23 cellular contexts compared by ENCODE assay signal in the genomic region with DNA sequence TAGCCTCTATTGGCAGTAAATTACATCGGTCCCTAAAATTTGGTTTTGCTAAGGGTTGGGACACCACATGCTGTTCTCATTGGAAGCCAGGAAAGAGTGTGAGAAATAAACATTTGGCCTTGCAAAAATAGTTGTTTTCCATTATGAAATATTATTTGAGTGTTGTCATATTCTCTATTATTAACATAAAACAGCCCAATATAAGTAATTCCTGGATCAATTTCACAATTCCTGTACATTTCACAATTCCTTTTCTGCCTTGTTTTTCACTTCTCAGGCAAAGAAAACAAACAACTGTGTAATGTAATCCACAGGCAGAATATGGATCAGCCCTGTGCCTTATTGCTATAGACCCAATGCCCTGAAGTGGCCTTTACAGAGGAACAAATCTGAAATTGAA. TPM values are rescaled to one million over a fixed set of nuclear protein-coding genes. Genes with fewer than 3 reads are reported as not detected.
A peak's percentile ranks its signal among the peaks of the same experiment; 100 is the strongest.
DNase-seq lines count a peak whose midpoint lies in the region; ATAC-seq and TF ChIP-seq lines count a peak whose summit lies in the region.
"Had no signal": no experiment of that assay in that cellular context is flagged by ENCODE, and none has a peak within 500 bp of the region (broad histone marks: within the 10 kb centered on the region; RNA-seq: fewer than 3 reads in every experiment).

No MANE protein-coding gene starts in this region.

- H3K27me3 ChIP-seq in adipocyte (replicated peaks; ENCODE audit: control insufficient read depth, insufficient read depth, low read length) (no peaks in the 10 kb centered on the region), suprapubic skin (no peaks in the 10 kb centered on the region)

- H3K27ac Mint-ChIP-seq in mesothelial cell of epicardium = no peak overlapping the region
- H3K27ac Mint-ChIP-seq: CD4-positive, alpha-beta memory T cell; GM23338; H9 had no signal

- H3K9me3 ChIP-seq in adipocyte (ENCODE audit: control insufficient read depth, low read length) (no peaks in the 10 kb centered on the region), suprapubic skin (no peaks in the 10 kb centered on the region)
- H3K9me3 ChIP-seq: A549 had no signal

- no peaks in the 10 kb centered on the region for H3K36me3 ChIP-seq in adipocyte (ENCODE audit: control insufficient read depth, insufficient read depth, low read length, severe bottlenecking)
- no peaks in the 10 kb centered on the region for H3K36me3 ChIP-seq in suprapubic skin

- H3K9me3 Mint-ChIP-seq in mesothelial cell of epicardium = no peaks in the 10 kb centered on the region
- H3K9me3 Mint-ChIP-seq: CD4-positive, alpha-beta memory T cell; GM23338; H9 had no signal

- no peak for TF ChIP-seq EP300 in suprapubic skin (IDR thresholded peaks at IDR 0.05)

- peak; percentile 6 for DNase-seq in AG10803 (ENCODE audit: low read depth)
- DNase-seq in adipocyte (ENCODE audit: low read depth) = peak; percentile 76
- DNase-seq in fibroblast of mammary gland (ENCODE audit: low read depth) = peak; percentile 15
- DNase-seq in suprapubic skin (ENCODE audit: low spot score in 2 of 2) = no peak
- no peak for DNase-seq in NCI-H1105 (lab: John Stamatoyannopoulos, UW)
- no peak for DNase-seq in mesothelial cell of epicardium (ENCODE audit: low spot score in 2 of 2, unreplicated experiment in 2 of 2)
- DNase-seq: 8988T; ACHN; C1 segment of cervical spinal cord; Calu3; CD4-positive, alpha-beta memory T cell; COR-L47; DMS53; DMS79 treated with DMSO at 0.1 percent for 48 hours; GF-D8; H9 had no signal

- H3K9ac ChIP-seq in adipocyte (ENCODE audit: low read length) = no peak overlapping the region

- ATAC-seq in HG02642 (IDR thresholded peaks at IDR 0.05; ENCODE audit: poor library complexity, unreplicated experiment) = no peak
- ATAC-seq: A549, GM23338, HCT116 had no signal

- 89% methylated on average over 1 of the region's 1 CpG for whole genome bisulfite sequencing in suprapubic skin

- H3K4me1 Mint-ChIP-seq in mesothelial cell of epicardium = no peaks in the 10 kb centered on the region
- H3K4me1 Mint-ChIP-seq: CD4-positive, alpha-beta memory T cell had no signal

- no peak for TF ChIP-seq POLR2A in suprapubic skin (IDR thresholded peaks at IDR 0.05)

- TF ChIP-seq CTCF in AG10803 (conservative IDR thresholded peaks at IDR 0.05; ENCODE audit: low read length) (no peak), fibroblast of mammary gland (conservative IDR thresholded peaks at IDR 0.05; ENCODE audit: control insufficient read depth, insufficient read depth, low read depth, low read length) (no peak), suprapubic skin (IDR thresholded peaks at IDR 0.05) (no peak), mesothelial cell of epicardium (IDR thresholded peaks at IDR 0.05; ENCODE audit: unreplicated experiment) (no peak)

- peaks cover 33% of the 10 kb centered on the region for H3K4me1 ChIP-seq in adipocyte (ENCODE audit: control insufficient read depth, insufficient read depth, low read length)
- H3K4me1 ChIP-seq in suprapubic skin = peaks cover 16% of the 10 kb centered on the region
- H3K4me1 ChIP-seq: A549 had no signal

- H3K36me3 Mint-ChIP-seq in mesothelial cell of epicardium = no peaks in the 10 kb centered on the region
- H3K36me3 Mint-ChIP-seq: CD4-positive, alpha-beta memory T cell had no signal

- H3K27me3 Mint-ChIP-seq in mesothelial cell of epicardium (ENCODE audit: low read depth) = peaks cover 19% of the 10 kb centered on the region

- H3K4me3 Mint-ChIP-seq in mesothelial cell of epicardium = no peak overlapping the region
- H3K4me3 Mint-ChIP-seq: CD4-positive, alpha-beta memory T cell; GM23338; H9 had no signal

- H3K27ac ChIP-seq in suprapubic skin = peak overlapping the region; percentile 68
- H3K27ac ChIP-seq: A549 had no signal

- H3K4me3 ChIP-seq in AG10803 (ENCODE audit: low read length) = no peak overlapping the region
- H3K4me3 ChIP-seq in adipocyte (ENCODE audit: low read length) = no peak overlapping the region
- no peak overlapping the region for H3K4me3 ChIP-seq in fibroblast of mammary gland (ENCODE audit: control insufficient read depth, low read depth, low read length)
- H3K4me3 ChIP-seq in suprapubic skin = no peak overlapping the region
- H3K4me3 ChIP-seq: A549, GM23338 had no signal

RNA-seq across cellular contexts. Expression of a gene that starts 40.5 kb away (rescaled TPM):
- total RNA-seq in suprapubic skin = not detected
- not detected in 3 replicates for total RNA-seq in mesothelial cell of epicardium
- total RNA-seq: Calu3; CD4-positive, alpha-beta memory T cell; Daoy; G401; H4 had no signal

Comparison
In these comparisons a context has a peak if more than half of its experiments do, and no peak if none do; other contexts are left out.
1. DNase-seq: peak in AG10803 (single experiment), adipocyte (single experiment) and fibroblast of mammary gland (single experiment); none in suprapubic skin (0 of 2), NCI-H1105 (single experiment) and mesothelial cell of epicardium (0 of 2).